In the genomic region with DNA sequence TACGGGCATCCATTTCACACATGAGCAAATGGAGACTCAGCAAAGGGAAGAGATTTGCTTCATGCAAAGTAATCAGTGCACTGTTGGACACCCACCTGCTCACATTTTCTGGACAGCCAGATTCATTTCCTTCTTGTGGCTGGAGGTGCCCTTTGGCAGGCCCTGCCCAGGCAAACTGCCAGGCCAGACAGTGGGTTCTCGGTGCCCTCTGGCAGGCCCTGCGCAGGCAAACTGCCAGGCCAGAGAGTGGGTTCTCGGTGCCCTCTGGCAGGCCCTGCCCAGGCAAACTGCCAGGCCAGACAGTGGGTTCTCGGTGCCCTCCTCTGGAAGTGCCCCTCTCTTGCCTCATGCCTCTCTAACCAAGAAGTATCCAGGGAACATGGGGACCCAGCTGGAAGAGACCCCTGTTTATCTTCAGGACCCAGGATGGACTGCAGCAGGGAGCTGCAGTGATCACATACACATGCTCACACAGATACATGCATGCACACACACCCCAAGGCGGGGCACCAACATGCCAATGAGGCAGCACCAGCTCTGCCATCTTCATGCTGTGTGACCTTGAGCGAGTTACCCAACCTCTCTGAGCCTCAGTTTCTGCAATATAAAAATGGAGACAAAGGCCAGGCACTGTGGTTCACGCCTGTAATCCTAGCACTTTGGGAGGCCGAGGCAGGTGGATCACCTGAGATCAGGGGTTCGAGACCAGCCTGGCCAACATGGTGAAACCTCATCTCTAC, we compare ENCODE assay signal across 31 cellular contexts.
DNase-seq lines count a peak whose midpoint lies in the region; ATAC-seq, FAIRE-seq and TF ChIP-seq lines count a peak whose summit lies in the region.
"Had no signal": no experiment of that assay in that cellular context is flagged by ENCODE, and none has a peak within 500 bp of the region (broad histone marks: within the 10 kb centered on the region; RNA-seq: fewer than 3 reads in every experiment).

No MANE protein-coding gene starts in this region.

- H3K36me3 Mint-ChIP-seq in activated naive CD4-positive, alpha-beta T cell treated with anti-CD3 and anti-CD28 coated beads, Interleukin-2, amount 50 U/mL, for 72 hours = no peaks in the 10 kb centered on the region
- H3K36me3 Mint-ChIP-seq: CD8-positive, alpha-beta memory T cell; immature natural killer cell had no signal

- no peak overlapping the region for H2AFZ ChIP-seq in H1 (ENCODE audit: low read length)
- H2AFZ ChIP-seq: hepatocyte had no signal

- peak; percentile 62 for DNase-seq in G401 (ENCODE audit: low spot score)
- peak; percentile 26 for DNase-seq in LHCN-M2 (ENCODE audit: low read depth)
- no peak for DNase-seq in H1 (ENCODE audit: low read depth in 1 of 2, low spot score in 2 of 2)
- DNase-seq in myocyte (ENCODE audit: low read depth) = peak; percentile 81
- no peak for DNase-seq in aorta
- DNase-seq in activated naive CD4-positive, alpha-beta T cell treated with anti-CD3 and anti-CD28 coated beads, Interleukin-2, amount 50 U/mL, for 72 hours (ENCODE audit: low spot score in 2 of 2) = no peak
- no peak for DNase-seq in testis
- DNase-seq: activated CD4-positive, alpha-beta T cell treated with anti-CD3 and anti-CD28 coated beads, Interleukin-2, amount 50 U/mL, for 48 hours; activated T-cell treated with anti-CD3 and anti-CD28 coated beads for 4 hours; adrenal gland; AML-193; brain microvascular endothelial cell; CD8-positive, alpha-beta memory T cell; effector memory CD8-positive, alpha-beta T cell; foreskin keratinocyte; immature natural killer cell; IMR-90; left lung; MM.1S; NCI-H1436 treated with DMSO at 0.1 percent for 48 hours; NCI-H2171; posterior cingulate gyrus; SHP77; stimulated activated CD8-positive, alpha-beta memory T cell treated with anti-CD3 and anti-CD28 coated beads, Interleukin-4, amount 100 ng/mL, for 48 hours; SW 1271; T1000; trophoblast cell had no signal

- TF ChIP-seq CTCF in H1 (IDR thresholded peaks at IDR 0.05; ENCODE audit: control extremely low read depth in 1 of 3, insufficient read depth in 1 of 3, low read depth in 1 of 3, low read length in 3 of 3) = no peak
- no peak for TF ChIP-seq CTCF in testis (IDR thresholded peaks at IDR 0.05)

- in situ Hi-C loops in G401 (cut with HindIII; ENCODE audit: low sequenced_read_pairs) = no loop called here

- peaks cover 0 to 2% (median 0%) of the 10 kb centered on the region in 4 experiments; a peak in 1 of 7 replicates for H3K27me3 ChIP-seq in H1 (replicated peaks in 1 of 4; ENCODE audit: control insufficient read depth in 3 of 4, extremely low read depth in 1 of 4, insufficient read depth in 3 of 4, low read length in 3 of 4)
- no peaks in the 10 kb centered on the region for H3K27me3 ChIP-seq in aorta (ENCODE audit: control insufficient read depth in 1 of 2, insufficient read depth in 2 of 2, low read length in 1 of 2)
- H3K27me3 ChIP-seq in testis = no peaks in the 10 kb centered on the region
- H3K27me3 ChIP-seq: adrenal gland, brain microvascular endothelial cell, foreskin keratinocyte, hepatocyte had no signal

- no peak for TF ChIP-seq RAD21 in H1 (IDR thresholded peaks at IDR 0.05 in 1 of 2, conservative IDR thresholded peaks at IDR 0.05 in 1 of 2; ENCODE audit: low read depth in 2 of 2, low read length in 2 of 2)

- POLR2A ChIA-PET in H1 (lab: Charles Lee; ENCODE audit: partially characterized antibody) = no interaction called here

- H3K27ac Mint-ChIP-seq in activated naive CD4-positive, alpha-beta T cell treated with anti-CD3 and anti-CD28 coated beads, Interleukin-2, amount 50 U/mL, for 72 hours = no peak overlapping the region
- H3K27ac Mint-ChIP-seq: CD8-positive, alpha-beta memory T cell; effector memory CD8-positive, alpha-beta T cell had no signal

- ATAC-seq in aorta (ENCODE audit: low FRiP score) = no peak
- ATAC-seq in activated naive CD4-positive, alpha-beta T cell treated with anti-CD3 and anti-CD28 coated beads, Interleukin-2, amount 50 U/mL, for 72 hours = no peak
- ATAC-seq: effector memory CD8-positive, alpha-beta T cell; esophagus mucosa; foreskin keratinocyte; HCT116; left lung had no signal

- H3K56ac ChIP-seq in H1 (replicated peaks; ENCODE audit: insufficient read length, low read depth, low read length) = no peak overlapping the region

- no peaks in the 10 kb centered on the region for H3K23me2 ChIP-seq in H1 (ENCODE audit: low read depth, low read length)

- WGBS in H1 (ENCODE audit: extremely low coverage in 1 of 2, insufficient coverage in 1 of 2, insufficient read length in 1 of 2, insufficient replicate concordance in 2 of 2, low coverage in 1 of 2, low lambda C conversion rate in 2 of 2, missing lambda C conversion rate in 1 of 2), 2 experiments = 91% methylated on average over 10 of the region's 10 CpGs; no CpG with 5 or more reads in 1 of the 2 experiments
- 68 to 69% methylated on average over 10 of the region's 10 CpGs for WGBS in aorta, 2 donors
- 83 to 84% methylated on average over 10 of the region's 10 CpGs for WGBS in testis, 2 donors

- H3K14ac ChIP-seq in H1 (ENCODE audit: insufficient read length) = no peak overlapping the region

- H4K91ac ChIP-seq in H1 (replicated peaks; ENCODE audit: insufficient read length, low read length) = no peak overlapping the region

- no peaks in the 10 kb centered on the region for H3K79me2 ChIP-seq in H1 (ENCODE audit: control insufficient read depth in 1 of 2, insufficient read depth in 2 of 2, low read length in 2 of 2)
- H3K79me2 ChIP-seq: hepatocyte had no signal

- H3K36me3 ChIP-seq in H1 (ENCODE audit: control insufficient read depth in 2 of 4, insufficient read depth in 4 of 4, low read length in 3 of 4) (no peaks in the 10 kb centered on the region), aorta (ENCODE audit: control insufficient read depth in 1 of 2, insufficient read depth in 2 of 2, low read length in 1 of 2) (no peaks in the 10 kb centered on the region), testis (ENCODE audit: low read depth, missing control alignments) (no peaks in the 10 kb centered on the region)
- H3K36me3 ChIP-seq: adrenal gland, brain microvascular endothelial cell, left lung had no signal

- H3K79me1 ChIP-seq in H1 (ENCODE audit: low read depth, low read length) = no peaks in the 10 kb centered on the region

- H3K27ac ChIP-seq in H1 (ENCODE audit: low read depth, low read length) = no peak overlapping the region
- no peak overlapping the region for H3K27ac ChIP-seq in aorta (ENCODE audit: low read depth in 1 of 2, low read length in 2 of 2)
- no peak overlapping the region for H3K27ac ChIP-seq in testis
- H3K27ac ChIP-seq: adrenal gland, brain microvascular endothelial cell, foreskin keratinocyte, hepatocyte, left lung had no signal

- no peak overlapping the region for H3K18ac ChIP-seq in H1 (ENCODE audit: extremely low read depth, low read length)

- H2BK20ac ChIP-seq in H1 (ENCODE audit: low read length) = no peak overlapping the region

- H4K5ac ChIP-seq in H1 (ENCODE audit: insufficient read length, low read depth, low read length) = no peak overlapping the region

- H3K4me1 ChIP-seq in H1 (replicated peaks in 1 of 4; ENCODE audit: control insufficient read depth in 3 of 4, insufficient read depth in 4 of 4, low read length in 3 of 4) (no peaks in the 10 kb centered on the region; a peak in 1 of 7 replicates), aorta (ENCODE audit: control insufficient read depth in 1 of 2, insufficient read depth in 2 of 2, low read length in 2 of 2) (no peaks in the 10 kb centered on the region), testis (peaks cover 3% of the 10 kb centered on the region)

- CTCF ChIA-PET in H1 (lab: Charles Lee; ENCODE audit: partially characterized antibody) = interaction anchor here (1.2 to 1.3 kb wide), 2 partner anchors 32 to 145 kb away, joined by 3 to 4 read pairs; no protein-coding TSS in a partner anchor

- no peak overlapping the region for H2BK15ac ChIP-seq in H1 (ENCODE audit: low read length)

- H3K9ac ChIP-seq in H1 (replicated peaks in 1 of 4; ENCODE audit: extremely low read depth in 1 of 4, low read depth in 3 of 4, low read length in 3 of 4) = no peak overlapping the region

- H3K4me3 ChIP-seq in H1 (ENCODE audit: extremely low read depth in 1 of 4, insufficient read depth in 2 of 4, low read depth in 3 of 4, low read length in 4 of 4) (no peak overlapping the region), aorta (ENCODE audit: low read length in 2 of 2) (no peak overlapping the region), testis (no peak overlapping the region)
- H3K4me3 ChIP-seq: adrenal gland, hepatocyte, left lung had no signal

- no peak overlapping the region for H3K4ac ChIP-seq in H1 (replicated peaks; ENCODE audit: insufficient read length, low read depth, low read length)

- H3K4me2 ChIP-seq in H1 (ENCODE audit: insufficient read depth in 1 of 2, low read depth in 2 of 2, low read length in 2 of 2) = no peak overlapping the region
- H3K4me2 ChIP-seq: hepatocyte had no signal

- TF ChIP-seq POLR2A in H1 (IDR thresholded peaks at IDR 0.05; ENCODE audit: control extremely low read depth in 1 of 2, low read depth in 2 of 2, low read length in 2 of 2) (no peak), testis (IDR thresholded peaks at IDR 0.05) (no peak)

- TF ChIP-seq EP300 in H1 (IDR thresholded peaks at IDR 0.05; ENCODE audit: borderline replicate concordance in 1 of 2, low read depth in 2 of 2, low read length in 2 of 2) = no peak

- no peak overlapping the region for H2BK5ac ChIP-seq in H1 (ENCODE audit: low read depth, low read length)

- no peak overlapping the region for H2BK12ac ChIP-seq in H1 (ENCODE audit: low read depth, low read length)

- no peak overlapping the region for H3K23ac ChIP-seq in H1 (ENCODE audit: insufficient read length)

- no peak overlapping the region for H2BK120ac ChIP-seq in H1 (replicated peaks; ENCODE audit: low read depth, low read length)

- peak overlapping the region; percentile 17; the same call in 1 of the 2 replicates for H4K8ac ChIP-seq in H1 (ENCODE audit: extremely low read depth, insufficient read depth, low read length)

- no peaks in the 10 kb centered on the region for H3K9me3 ChIP-seq in H1 (ENCODE audit: insufficient read depth in 2 of 2, low read depth in 1 of 2, low read length in 1 of 2)
- no peaks in the 10 kb centered on the region for H3K9me3 ChIP-seq in aorta (ENCODE audit: control insufficient read depth, low read length)
- no peaks in the 10 kb centered on the region for H3K9me3 ChIP-seq in testis
- H3K9me3 ChIP-seq: adrenal gland, left lung had no signal

- no peaks in the 10 kb centered on the region for H3K9me3 Mint-ChIP-seq in activated naive CD4-positive, alpha-beta T cell treated with anti-CD3 and anti-CD28 coated beads, Interleukin-2, amount 50 U/mL, for 72 hours
- H3K9me3 Mint-ChIP-seq: effector memory CD8-positive, alpha-beta T cell; immature natural killer cell had no signal

- no peaks in the 10 kb centered on the region for H4K20me1 ChIP-seq in H1 (replicated peaks in 1 of 2; ENCODE audit: control insufficient read depth in 1 of 2, insufficient read depth in 2 of 2, low read length in 2 of 2)

- intact Hi-C loops in aorta (cut with DNase I) (no loop called here), testis (cut with DNase I; ENCODE audit: low total_unique reads) (no loop called here)

- H2AK5ac ChIP-seq in H1 (ENCODE audit: low read depth, low read length) = no peak overlapping the region

- FAIRE-seq in H1 (lab: Jason Lieb, UNC) = no peak
- FAIRE-seq: colon had no signal

TF ChIP-seq in H1, 55 proteins besides CTCF, POLR2A, EP300 and RAD21 (continues in another document):
- TF ChIP-seq ASH2L (IDR thresholded peaks at IDR 0.05; ENCODE audit: low read length) (no peak), TCF12 (IDR thresholded peaks at IDR 0.05; ENCODE audit: low read depth, low read length) (no peak)

Comparison
In these comparisons a context has a peak if more than half of its experiments do, and no peak if none do; other contexts are left out.
1. DNase-seq: peak in G401 (single experiment), LHCN-M2 (single experiment) and myocyte (single experiment); none in H1 (0 of 2), aorta (0 of 2), activated naive CD4-positive, alpha-beta T cell treated with anti-CD3 and anti-CD28 coated beads, Interleukin-2, amount 50 U/mL, for 72 hours (0 of 2) and testis (single experiment).